15 cellular contexts compared by ENCODE assay signal in the genomic region with DNA sequence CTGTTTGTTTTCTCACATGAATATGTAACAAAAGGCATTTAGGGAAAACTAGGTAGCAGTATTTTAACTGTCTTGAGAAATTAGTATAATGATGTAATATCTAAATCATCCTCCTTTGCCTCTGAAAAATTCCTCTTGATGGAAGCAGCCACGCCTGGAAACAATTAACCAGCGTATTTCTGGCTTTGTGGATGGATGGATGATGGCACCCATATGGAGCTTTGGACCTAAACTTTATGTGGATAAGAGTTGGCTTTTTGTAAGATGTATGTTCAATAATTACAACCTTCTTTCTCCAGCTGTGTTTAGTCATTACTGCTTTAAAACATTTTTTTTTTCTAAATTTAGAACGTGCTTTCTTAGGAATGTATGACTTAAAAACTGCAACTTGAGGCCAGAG. TPM values are rescaled to one million over a fixed set of nuclear protein-coding genes. Genes with fewer than 3 reads are reported as not detected.
"Had no signal": no experiment of that assay in that cellular context is flagged by ENCODE, and none has a peak within 500 bp of the region (broad histone marks: within the 10 kb centered on the region; RNA-seq: fewer than 3 reads in every experiment).

No MANE protein-coding gene starts in this region.

- H3K4me1 Mint-ChIP-seq: activated B cell treated with CpG ODN at 0.5 μM for 24 hours; naive thymus-derived CD8-positive, alpha-beta T cell had no signal

- H3K4me1 ChIP-seq: left lung, upper lobe of right lung had no signal

- ATAC-seq: left lung; mucosa of descending colon; naive thymus-derived CD8-positive, alpha-beta T cell; upper lobe of right lung had no signal

- H3K9me3 ChIP-seq: left lung, mucosa of descending colon, neutrophil, thoracic aorta, upper lobe of right lung had no signal

- H3K4me3 ChIP-seq: left lung, mucosa of descending colon, thoracic aorta, upper lobe of right lung had no signal

- H3K4me3 Mint-ChIP-seq: activated B cell treated with CpG ODN at 0.5 μM for 24 hours; activated naive CD8-positive, alpha-beta T cell treated with anti-CD3 and anti-CD28 coated beads, Interleukin-2, amount 10 ng/mL, durations not matched to agents 7 days and 5 days; dendritic cell treated with granulocyte-macrophage colony-stimulating factor and Interleukin-4, amounts not matched to agents 40 ng/mL and 50 ng/mL, for 4 days; naive thymus-derived CD8-positive, alpha-beta T cell had no signal

- DNase-seq: activated B cell treated with CpG ODN at 0.5 μM for 24 hours; activated CD8-positive, alpha-beta memory T cell treated with anti-CD3 and anti-CD28 coated beads, Interleukin-2, amount 50 U/mL, for 48 hours; activated naive CD4-positive, alpha-beta T cell; activated naive CD8-positive, alpha-beta T cell treated with anti-CD3 and anti-CD28 coated beads, Interleukin-2, amount 10 ng/mL, durations not matched to agents 7 days and 5 days; anterior cingulate cortex; effector memory CD4-positive, alpha-beta T cell; hippocampal formation; left lung; mucosa of descending colon; naive thymus-derived CD8-positive, alpha-beta T cell; T-helper 2 cell had no signal

- H3K27ac Mint-ChIP-seq: activated B cell treated with CpG ODN at 0.5 μM for 24 hours; activated naive CD8-positive, alpha-beta T cell treated with anti-CD3 and anti-CD28 coated beads, Interleukin-2, amount 10 ng/mL, durations not matched to agents 7 days and 5 days; dendritic cell treated with granulocyte-macrophage colony-stimulating factor and Interleukin-4, amounts not matched to agents 40 ng/mL and 50 ng/mL, for 4 days; naive thymus-derived CD8-positive, alpha-beta T cell had no signal

- H3K27me3 Mint-ChIP-seq: activated B cell treated with CpG ODN at 0.5 μM for 24 hours; activated naive CD8-positive, alpha-beta T cell treated with anti-CD3 and anti-CD28 coated beads, Interleukin-2, amount 10 ng/mL, durations not matched to agents 7 days and 5 days; dendritic cell treated with granulocyte-macrophage colony-stimulating factor and Interleukin-4, amounts not matched to agents 40 ng/mL and 50 ng/mL, for 4 days; naive thymus-derived CD8-positive, alpha-beta T cell had no signal

- H3K27ac ChIP-seq: left lung, neutrophil, thoracic aorta, upper lobe of right lung had no signal

- H3K27me3 ChIP-seq: left lung, neutrophil, upper lobe of right lung had no signal

- H3K36me3 ChIP-seq: upper lobe of right lung had no signal

- H3K9me3 Mint-ChIP-seq: activated B cell treated with CpG ODN at 0.5 μM for 24 hours; activated naive CD8-positive, alpha-beta T cell treated with anti-CD3 and anti-CD28 coated beads, Interleukin-2, amount 10 ng/mL, durations not matched to agents 7 days and 5 days; dendritic cell treated with granulocyte-macrophage colony-stimulating factor and Interleukin-4, amounts not matched to agents 40 ng/mL and 50 ng/mL, for 4 days; naive thymus-derived CD8-positive, alpha-beta T cell had no signal

RNA-seq across cellular contexts. Expression of gene EPHA10, which starts 60.0 kb away (rescaled TPM):
- polyA plus RNA-seq: naive thymus-derived CD8-positive, alpha-beta T cell had no signal
